27 cellular contexts compared by ENCODE assay signal in genomic region chr15:37253877-37254276, GRCh38.
DNase-seq lines count a peak whose midpoint lies in the region; ATAC-seq and TF ChIP-seq lines count a peak whose summit lies in the region.
"Had no signal": no experiment of that assay in that cellular context is flagged by ENCODE, and none has a peak within 500 bp of the region (broad histone marks: within the 10 kb centered on the region; RNA-seq: fewer than 3 reads in every experiment).

No MANE protein-coding gene starts in this region.

- H3F3A ChIP-seq in SK-N-SH (replicated peaks; ENCODE audit: insufficient read depth), result no peaks in the 10 kb centered on the region

- no peaks in the 10 kb centered on the region for H3K4me1 Mint-ChIP-seq in CD4-positive, alpha-beta T cell (ENCODE audit: low read depth)
- H3K4me1 Mint-ChIP-seq: activated naive CD4-positive, alpha-beta T cell treated with anti-CD3 and anti-CD28 coated beads, Interleukin-2, amount 50 U/mL, for 24 hours had no signal

- H3K4me3 ChIP-seq in SK-N-SH (ENCODE audit: low read depth in 2 of 2, low read length in 1 of 2) (no peak overlapping the region), astrocyte of the cerebellum (ENCODE audit: low read depth, low read length) (no peak overlapping the region)
- H3K4me3 ChIP-seq: GM12878, heart right ventricle, skin epidermis, suprapubic skin had no signal

- no peak overlapping the region for H3K9ac ChIP-seq in SK-N-SH

- in situ Hi-C loops in astrocyte of the cerebellum (cut with HindIII; ENCODE audit: low sequenced_read_pairs), result no loop called here

- no peaks in the 10 kb centered on the region for H3K4me1 ChIP-seq in SK-N-SH (ENCODE audit: control insufficient read depth in 1 of 2, insufficient read depth in 2 of 2, low read depth in 1 of 2, low read length in 1 of 2)
- H3K4me1 ChIP-seq: heart right ventricle, suprapubic skin had no signal

- H3K9me2 ChIP-seq in SK-N-SH, result no peaks in the 10 kb centered on the region

- CTCF ChIA-PET in SK-N-SH (lab: Yijun Ruan, JAX), result interaction anchor here (0.8 kb wide), 1 partner anchor 10 kb away, joined by 3 read pairs; no protein-coding TSS in a partner anchor
- CTCF ChIA-PET in CD4-positive, alpha-beta T cell (lab: Charles Lee), result no interaction called here

- TF ChIP-seq RAD21 in SK-N-SH (IDR thresholded peaks at IDR 0.05; ENCODE audit: low read length), result no peak

- H3K27me3 Mint-ChIP-seq in CD4-positive, alpha-beta T cell, result no peaks in the 10 kb centered on the region
- H3K27me3 Mint-ChIP-seq: CD4-positive, alpha-beta memory T cell had no signal

- no peaks in the 10 kb centered on the region for H3K9me3 ChIP-seq in SK-N-SH
- H3K9me3 ChIP-seq in CD4-positive, alpha-beta T cell (ENCODE audit: control insufficient read depth, low read length), result no peaks in the 10 kb centered on the region
- H3K9me3 ChIP-seq: heart right ventricle, suprapubic skin had no signal

- DNase-seq in SK-N-SH (no peak), astrocyte of the cerebellum (ENCODE audit: low read depth) (peak; percentile 12), iris pigment epithelial cell (ENCODE audit: low read depth) (peak; percentile 3), midbrain (lab: John Stamatoyannopoulos, UW) (no peak), NCI-H82 (lab: John Stamatoyannopoulos, UW) (no peak), DMS79 treated with DMSO at 0.1 percent for 48 hours (lab: John Stamatoyannopoulos, UW) (no peak)
- no peak for DNase-seq in CD4-positive, alpha-beta T cell
- DNase-seq: activated CD8-positive, alpha-beta T cell treated with anti-CD3 and anti-CD28 coated beads, Interleukin-2, amount 10 ng/mL, durations not matched to agents 7 days and 5 days; anterior cingulate cortex; caudate nucleus; CD4-positive, alpha-beta memory T cell; foreskin melanocyte; heart right ventricle; NCI-H1436; NCI-H2107; NCI-H774; nephron progenitor cell; SIG-M5; stimulated activated naive CD4-positive, alpha-beta T cell; T-helper 9 cell had no signal

- peak overlapping the region; percentile 68; the same call in 1 of the 2 replicates for H2AFZ ChIP-seq in SK-N-SH (ENCODE audit: low read depth)

- POLR2A ChIA-PET in SK-N-SH (lab: Yijun Ruan, JAX), result no interaction called here
- POLR2A ChIA-PET in CD4-positive, alpha-beta T cell (lab: Charles Lee), result no interaction called here

- no peaks in the 10 kb centered on the region for H3K36me3 ChIP-seq in SK-N-SH (replicated peaks in 1 of 2; ENCODE audit: control insufficient read depth in 1 of 2, insufficient read depth in 2 of 2, low read length in 1 of 2)
- H3K36me3 ChIP-seq: heart right ventricle, suprapubic skin had no signal

- H3K79me2 ChIP-seq in SK-N-SH (ENCODE audit: insufficient read depth), result no peaks in the 10 kb centered on the region

- H3K9me3 Mint-ChIP-seq in CD4-positive, alpha-beta T cell, result peaks cover 5% of the 10 kb centered on the region
- H3K9me3 Mint-ChIP-seq: nephron progenitor cell had no signal

- H3K4me2 ChIP-seq in SK-N-SH, result no peak overlapping the region

- intact Hi-C loops in CD4-positive, alpha-beta T cell (cut with DNase I, micrococcal nuclease), result no loop called here

- H3K27me3 ChIP-seq in SK-N-SH (ENCODE audit: insufficient read depth), result no peaks in the 10 kb centered on the region
- H3K27me3 ChIP-seq in CD4-positive, alpha-beta T cell (ENCODE audit: control insufficient read depth, insufficient read depth, low read length), result no peaks in the 10 kb centered on the region
- H3K27me3 ChIP-seq: heart right ventricle, suprapubic skin had no signal

- no peaks in the 10 kb centered on the region for H3K36me3 Mint-ChIP-seq in CD4-positive, alpha-beta T cell (ENCODE audit: low read depth)
- H3K36me3 Mint-ChIP-seq: activated naive CD4-positive, alpha-beta T cell treated with anti-CD3 and anti-CD28 coated beads, Interleukin-2, amount 50 U/mL, for 24 hours; CD4-positive, alpha-beta memory T cell had no signal

- H4K20me1 ChIP-seq in SK-N-SH (ENCODE audit: insufficient read depth), result no peaks in the 10 kb centered on the region

- peak overlapping the region in 1 of 2 experiments; percentile 14; a peak in 1 of 4 replicates for H3K27ac ChIP-seq in SK-N-SH (ENCODE audit: low read depth in 2 of 2, low read length in 1 of 2)
- H3K27ac ChIP-seq in CD4-positive, alpha-beta T cell (ENCODE audit: low read depth, low read length), result no peak overlapping the region
- H3K27ac ChIP-seq: 22Rv1, heart right ventricle, skin epidermis, suprapubic skin had no signal

- ATAC-seq in SK-N-SH treated with all-trans-retinoic acid at 6 μM for 48 hours, result no peak
- ATAC-seq in CD4-positive, alpha-beta T cell (ENCODE audit: poor library complexity), result no peak
- ATAC-seq: activated CD8-positive, alpha-beta T cell treated with anti-CD3 and anti-CD28 coated beads, Interleukin-2, amount 10 ng/mL, durations not matched to agents 7 days and 5 days; GM12878; heart right ventricle had no signal

- no peak overlapping the region for H3K27ac Mint-ChIP-seq in CD4-positive, alpha-beta T cell
- H3K27ac Mint-ChIP-seq: activated CD8-positive, alpha-beta T cell treated with anti-CD3 and anti-CD28 coated beads, Interleukin-2, amount 10 ng/mL, durations not matched to agents 7 days and 5 days; activated naive CD4-positive, alpha-beta T cell treated with anti-CD3 and anti-CD28 coated beads, Interleukin-2, amount 50 U/mL, for 24 hours; activated T-helper 2 cell treated with anti-CD3 and anti-CD28 coated beads, Interferon-gamma antibody, Interleukin-2, Interleukin-4, amounts not matched to agents 10 μg/mL and 5 μg/mL and 100 μg/mL, durations not matched to agents 14 hours and 24 hours and 36 hours; CD4-positive, alpha-beta memory T cell; nephron progenitor cell had no signal

- no peak for TF ChIP-seq EP300 in SK-N-SH (IDR thresholded peaks at IDR 0.05; ENCODE audit: borderline replicate concordance in 1 of 2, low read depth in 1 of 2, low read length in 1 of 2)

- no peak overlapping the region for H3K4me3 Mint-ChIP-seq in CD4-positive, alpha-beta T cell
- H3K4me3 Mint-ChIP-seq: activated CD8-positive, alpha-beta T cell treated with anti-CD3 and anti-CD28 coated beads, Interleukin-2, amount 10 ng/mL, durations not matched to agents 7 days and 5 days; activated naive CD4-positive, alpha-beta T cell treated with anti-CD3 and anti-CD28 coated beads, Interleukin-2, amount 50 U/mL, for 24 hours; CD4-positive, alpha-beta memory T cell; nephron progenitor cell had no signal

- WGBS in SK-N-SH (ENCODE audit: low lambda C conversion rate), result 64% methylated on average over 7 of the region's 7 CpGs

- TF ChIP-seq CTCF in SK-N-SH (IDR thresholded peaks at IDR 0.05) (no peak), astrocyte of the cerebellum (IDR thresholded peaks at IDR 0.05; ENCODE audit: low read depth, low read length, missing control alignments) (no peak)
- no peak for TF ChIP-seq CTCF in CD4-positive, alpha-beta T cell (IDR thresholded peaks at IDR 0.05)

TF ChIP-seq in SK-N-SH, 30 proteins besides CTCF, POLR2A, EP300 and RAD21 (continues in another document):
- TF ChIP-seq GATA2 (CRISPR knock-in tag; IDR thresholded peaks at IDR 0.05) (no peak), TEAD4 (IDR thresholded peaks at IDR 0.05; ENCODE audit: borderline replicate concordance, insufficient read depth) (no peak), JUND (IDR thresholded peaks at IDR 0.05) (no peak), USF2 (IDR thresholded peaks at IDR 0.05; ENCODE audit: borderline replicate concordance, low read depth, low read length) (no peak), MAX (IDR thresholded peaks at IDR 0.05; ENCODE audit: low read depth) (no peak), FOXM1 (IDR thresholded peaks at IDR 0.05; ENCODE audit: low read depth) (no peak), MEF2A (IDR thresholded peaks at IDR 0.05; ENCODE audit: borderline replicate concordance, low read depth) (no peak), SIN3A (IDR thresholded peaks at IDR 0.05; ENCODE audit: borderline replicate concordance, low read depth, low read length) (no peak), RXRA (IDR thresholded peaks at IDR 0.05; ENCODE audit: borderline replicate concordance, low read depth) (no peak)

TF ChIP-seq in SK-N-SH treated with all-trans-retinoic acid at 6 μM for 48 hours, 23 proteins besides CTCF, POLR2A, EP300 and RAD21 (continues in another document):
- no peak for TF ChIP-seq RARB (CRISPR knock-in tag; IDR thresholded peaks at IDR 0.05)
- no peak for TF ChIP-seq TSHZ2 (CRISPR knock-in tag; IDR thresholded peaks at IDR 0.05)
- no peak for TF ChIP-seq POU6F1 (CRISPR knock-in tag; IDR thresholded peaks at IDR 0.05; ENCODE audit: borderline replicate concordance, low read depth)
- no peak for TF ChIP-seq TOX (CRISPR knock-in tag; IDR thresholded peaks at IDR 0.05; ENCODE audit: borderline replicate concordance)

Comparison
In these comparisons a context has a peak if more than half of its experiments do, and no peak if none do; other contexts are left out.
1. DNase-seq: peak in astrocyte of the cerebellum (single experiment) and iris pigment epithelial cell (single experiment); none in SK-N-SH (single experiment), midbrain (single experiment), NCI-H82 (single experiment), CD4-positive, alpha-beta T cell (0 of 10) and DMS79 treated with DMSO at 0.1 percent for 48 hours (single experiment).